Comparison of ENCODE assay signal across 23 cellular contexts in the genomic region with DNA sequence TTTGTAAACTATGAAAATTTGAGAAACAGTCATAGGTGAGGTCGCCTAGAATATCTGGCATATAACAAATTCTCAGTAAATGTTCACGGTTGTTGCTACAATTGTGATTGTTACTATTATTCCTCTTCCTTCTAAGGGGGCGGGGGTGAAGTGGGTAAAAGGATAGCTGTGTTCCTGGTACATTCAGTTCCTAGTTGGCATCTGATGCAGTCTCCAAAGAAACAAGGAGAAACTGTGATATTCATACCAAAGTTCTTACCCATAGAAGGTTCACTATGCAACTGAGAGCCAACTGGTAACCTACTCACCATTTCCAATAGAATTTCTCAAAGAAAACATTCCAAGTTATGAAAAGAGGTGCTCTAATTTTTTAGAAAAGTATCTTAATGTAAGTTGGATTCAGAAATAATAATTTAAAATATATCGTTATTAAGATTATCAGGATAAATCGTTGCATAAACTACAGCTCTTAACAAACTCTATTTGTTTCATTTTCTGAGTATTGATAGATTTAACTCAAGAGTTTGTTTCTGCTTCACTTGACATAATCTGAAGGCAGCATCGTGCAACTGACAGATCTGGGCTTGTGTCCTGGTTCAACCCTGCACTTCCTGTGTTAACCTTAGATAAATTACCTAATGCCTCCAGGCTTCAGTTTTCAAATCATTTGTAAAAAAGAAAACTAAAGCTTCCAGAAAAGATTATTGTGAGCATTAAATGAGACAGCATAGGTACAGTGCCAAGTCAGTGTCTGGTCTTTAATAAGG. TPM values are rescaled to one million over a fixed set of nuclear protein-coding genes. Genes with fewer than 3 reads are reported as not detected.
DNase-seq lines count a peak whose midpoint lies in the region; ATAC-seq lines count a peak whose summit lies in the region.
"Had no signal": no experiment of that assay in that cellular context is flagged by ENCODE, and none has a peak within 500 bp of the region (broad histone marks: within the 10 kb centered on the region; RNA-seq: fewer than 3 reads in every experiment).

No MANE protein-coding gene starts in this region.

- ATAC-seq in Right ventricle myocardium superior (ENCODE audit: poor library complexity) (peak; percentile 15), T-helper 17 cell (no peak)
- ATAC-seq: CD8-positive, alpha-beta T cell; pancreas; sciatic nerve had no signal

- intact Hi-C loops in Right ventricle myocardium superior (cut with DNase I) (no loop called here), cardiac septum (cut with DNase I) (no loop called here)

- H3K36me3 ChIP-seq in mucosa of rectum (ENCODE audit: control insufficient read depth in 2 of 2, insufficient read depth in 2 of 2, low read length in 2 of 2), result peaks cover 0 to 4% of the 10 kb centered on the region in 2 donors
- H3K36me3 ChIP-seq: pancreas had no signal

- peaks cover 15% of the 10 kb centered on the region for H3K4me1 Mint-ChIP-seq in T-helper 17 cell

- peaks cover 8% of the 10 kb centered on the region for H3K36me3 Mint-ChIP-seq in T-helper 17 cell (ENCODE audit: low read depth)

- no peaks in the 10 kb centered on the region for H3K27me3 ChIP-seq in mucosa of rectum (ENCODE audit: control insufficient read depth in 2 of 2, insufficient read depth in 2 of 2, low read length in 2 of 2)
- H3K27me3 ChIP-seq: esophagus squamous epithelium, pancreas had no signal

- H3K4me3 ChIP-seq in mucosa of rectum (ENCODE audit: low read length in 2 of 2), result no peak overlapping the region
- H3K4me3 ChIP-seq: esophagus squamous epithelium, pancreas had no signal

- H3K27ac Mint-ChIP-seq in T-helper 17 cell, result no peak overlapping the region
- H3K27ac Mint-ChIP-seq: CD8-positive, alpha-beta T cell had no signal

- no peaks in the 10 kb centered on the region for H3K27me3 Mint-ChIP-seq in T-helper 17 cell

- peak overlapping the region; percentile 5 to 65 for H3K27ac ChIP-seq in mucosa of rectum (ENCODE audit: low read depth in 2 of 2, low read length in 2 of 2)
- H3K27ac ChIP-seq: pancreas had no signal

- no peak for DNase-seq in Right ventricle myocardium superior
- no peak for DNase-seq in cardiac septum (ENCODE audit: low spot score)
- DNase-seq in amniotic epithelial cell (ENCODE audit: low read depth), result peak; percentile 33
- no peak for DNase-seq in superior temporal gyrus (ENCODE audit: extremely low spot score)
- no peak for DNase-seq in DMS79 treated with DMSO at 0.1 percent for 48 hours (lab: John Stamatoyannopoulos, UW)
- no peak for DNase-seq in T-helper 17 cell
- DNase-seq in COR-L47 (lab: John Stamatoyannopoulos, UW), result no peak
- DNase-seq: activated CD4-positive, alpha-beta T cell treated with anti-CD3 and anti-CD28 coated beads for 4 hours; activated CD8-positive, alpha-beta memory T cell treated with anti-CD3 and anti-CD28 coated beads, Interleukin-2, amount 50 U/mL, for 4 hours; activated effector memory CD4-positive, alpha-beta T cell treated with anti-CD3 and anti-CD28 coated beads, Interleukin-2, amount 50 U/mL, for 16 hours; amniotic stem cell; CD8-positive, alpha-beta T cell; cerebellar nuclear complex; DND-41; effector CD8-positive, alpha-beta T cell; esophagus squamous epithelium; NCI-H1105 treated with DMSO at 0.1 percent for 48 hours; NCI-H2081; pancreas; substantia nigra; SW 1271 had no signal

- peaks cover 26 to 36% of the 10 kb centered on the region in 2 donors for H3K4me1 ChIP-seq in mucosa of rectum (ENCODE audit: control insufficient read depth in 2 of 2, insufficient read depth in 2 of 2, low read length in 2 of 2)

- no peak overlapping the region for H3K9ac ChIP-seq in mucosa of rectum (ENCODE audit: low read depth in 1 of 2, low read length in 2 of 2)

- H3K4me3 Mint-ChIP-seq in T-helper 17 cell, result no peak overlapping the region
- H3K4me3 Mint-ChIP-seq: CD8-positive, alpha-beta T cell had no signal

- H3K9me3 ChIP-seq in mucosa of rectum (ENCODE audit: control insufficient read depth in 2 of 2, low read length in 2 of 2) (no peaks in the 10 kb centered on the region), T-helper 17 cell (ENCODE audit: control insufficient read depth, low read length, poor library complexity, severe bottlenecking) (no peaks in the 10 kb centered on the region)
- H3K9me3 ChIP-seq: esophagus squamous epithelium, pancreas had no signal

RNA-seq across cellular contexts. Expression of a gene that starts 13.3 kb away (rescaled TPM):
- total RNA-seq in Right ventricle myocardium superior, result 2.1 TPM
- 1.5 TPM for total RNA-seq in cardiac septum
- total RNA-seq in T-helper 17 cell, result under 1 TPM; 0.26 to 0.27 TPM
